ENCODE assay signal across 2 cellular contexts in genomic region chr6:17278289-17279061, GRCh38.
TF ChIP-seq lines count a peak whose summit lies in the region.

No MANE protein-coding gene starts in this region.

TF ChIP-seq in A549, 52 proteins besides CTCF, POLR2A, EP300 and RAD21:
- TF ChIP-seq NPAS2 (CRISPR knock-in tag; IDR thresholded peaks at IDR 0.05; ENCODE audit: borderline replicate concordance) (no peak), GATA3 (IDR thresholded peaks at IDR 0.05; ENCODE audit: borderline replicate concordance) (peak; percentile 46; the same call in 1 of the 2 replicates), HOXB5 (CRISPR knock-in tag; IDR thresholded peaks at IDR 0.05) (no peak), JUN (IDR thresholded peaks at IDR 0.05) (peak in 1 of 2 experiments; percentile 52; a peak in 1 of 5 replicates), PBX3 (IDR thresholded peaks at IDR 0.05) (no peak), CEBPB (IDR thresholded peaks at IDR 0.05) (peak in 1 of 2 experiments; percentile 61; a peak in 2 of 4 replicates), JUNB (IDR thresholded peaks at IDR 0.05) (peak; percentile 60), MAFK (IDR thresholded peaks at IDR 0.05; ENCODE audit: partially characterized antibody) (peak; percentile 67), FOSL2 (IDR thresholded peaks at IDR 0.05) (peak; percentile 51; the same call in 1 of the 2 replicates), FOSL2 (CRISPR knock-in tag; IDR thresholded peaks at IDR 0.05) (peak; percentile 76)

TF ChIP-seq in HepG2, 621 proteins besides CTCF, POLR2A, EP300 and RAD21:
- TF ChIP-seq ARNT2 (CRISPR knock-in tag; IDR thresholded peaks at IDR 0.05; ENCODE audit: low read depth) (no peak), CAMTA2 (CRISPR knock-in tag; IDR thresholded peaks at IDR 0.05; ENCODE audit: borderline replicate concordance) (no peak), TEAD3 (CRISPR knock-in tag; optimal IDR thresholded peaks at IDR 0.05; ENCODE audit: borderline replicate concordance) (peak; percentile 49), ZNF281 (CRISPR knock-in tag; IDR thresholded peaks at IDR 0.05; ENCODE audit: borderline replicate concordance) (no peak), ZFY (CRISPR knock-in tag; IDR thresholded peaks at IDR 0.05) (no peak), ZFP90 (CRISPR knock-in tag; IDR thresholded peaks at IDR 0.05; ENCODE audit: borderline replicate concordance) (no peak), MAFF (IDR thresholded peaks at IDR 0.05; ENCODE audit: low read depth, low read length) (0 out of 2 replicates have a peak, but pooled peaks have one; percentile 24), FOSL2 (CRISPR knock-in tag; IDR thresholded peaks at IDR 0.05) (peak; percentile 48), PPARG (CRISPR knock-in tag; conservative IDR thresholded peaks at IDR 0.05) (0 out of 2 replicates have a peak, but pooled peaks have one; percentile 20), MAFK (conservative IDR thresholded peaks at IDR 0.05 in 1 of 2, IDR thresholded peaks at IDR 0.05 in 1 of 2; ENCODE audit: low read length in 2 of 2) (peak; percentile 54 to 57), NCOA1 (CRISPR knock-in tag; IDR thresholded peaks at IDR 0.05) (no peak)
